1 cellular context compared by ENCODE assay signal in the genomic region with DNA sequence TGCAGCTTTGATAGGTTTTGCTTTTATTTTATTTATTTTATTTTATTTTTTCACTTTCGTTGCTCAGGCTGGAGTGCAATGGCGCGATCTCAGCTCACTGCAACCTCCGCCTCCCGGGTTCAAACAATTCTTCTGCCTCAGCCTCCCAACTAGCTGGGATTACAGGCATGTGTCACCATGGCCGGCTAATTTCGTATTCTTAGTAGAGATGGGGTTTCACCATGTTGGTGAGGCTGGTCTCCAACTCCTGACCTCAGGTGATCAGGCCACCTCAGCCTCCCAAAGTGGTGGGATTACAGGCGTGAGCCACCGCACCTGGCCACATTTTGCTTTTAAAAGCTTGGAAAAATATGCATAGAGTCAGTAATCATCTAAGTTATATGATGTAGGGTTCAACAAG.
TF ChIP-seq lines count a peak whose summit lies in the region.

No MANE protein-coding gene starts in this region.

TF ChIP-seq in HEK293, 187 proteins besides CTCF, POLR2A, EP300 and RAD21:
- TF ChIP-seq SCRT2 (tag by site-specific recombination; IDR thresholded peaks at IDR 0.05) (peak; percentile 72; the same call in 1 of the 2 replicates), SCRT1 (tag by site-specific recombination; IDR thresholded peaks at IDR 0.05; ENCODE audit: borderline replicate concordance) (peak; percentile 37; the same call in 1 of the 2 replicates)
